In genomic region chr19:8654591-8655339, GRCh38 we compare ENCODE assay signal across 9 cellular contexts. TPM values are rescaled to one million over a fixed set of nuclear protein-coding genes. Genes with fewer than 3 reads are reported as not detected.
DNase-seq lines count a peak whose midpoint lies in the region; ATAC-seq, FAIRE-seq and TF ChIP-seq lines count a peak whose summit lies in the region.
"Had no signal": no experiment of that assay in that cellular context is flagged by ENCODE, and none has a peak within 500 bp of the region (broad histone marks: within the 10 kb centered on the region; RNA-seq: fewer than 3 reads in every experiment).

No MANE protein-coding gene starts in this region.

- H3K9me3 Mint-ChIP-seq in CD8-positive, alpha-beta T cell, result no peaks in the 10 kb centered on the region
- no peaks in the 10 kb centered on the region for H3K9me3 Mint-ChIP-seq in activated naive CD8-positive, alpha-beta T cell (ENCODE audit: low read depth)

- H3K27ac ChIP-seq in CD8-positive, alpha-beta T cell (ENCODE audit: low read depth, low read length), result no peak overlapping the region
- H3K27ac ChIP-seq in HUES6 (ENCODE audit: low read depth, low read length), result no peak overlapping the region
- H3K27ac ChIP-seq in small intestine (ENCODE audit: low read depth in 1 of 2, low read length in 1 of 2), result no peak overlapping the region
- H3K27ac ChIP-seq: SJSA1 had no signal

- H3K9ac ChIP-seq in HUES6 (ENCODE audit: low read length), result no peak overlapping the region

- no peaks in the 10 kb centered on the region for H3K27me3 Mint-ChIP-seq in CD8-positive, alpha-beta T cell (ENCODE audit: low read depth)
- no peaks in the 10 kb centered on the region for H3K27me3 Mint-ChIP-seq in activated naive CD8-positive, alpha-beta T cell

- H3K4me3 Mint-ChIP-seq in CD8-positive, alpha-beta T cell, result peak overlapping the region; percentile 61
- H3K4me3 Mint-ChIP-seq in activated naive CD8-positive, alpha-beta T cell, result peak overlapping the region; percentile 63

- peak; percentile 100 for TF ChIP-seq CTCF in CD8-positive, alpha-beta T cell (IDR thresholded peaks at IDR 0.05)
- peak in 1 of 3 donors; percentile 97 for TF ChIP-seq CTCF in lower leg skin (IDR thresholded peaks at IDR 0.05)

- H3K36me3 Mint-ChIP-seq in CD8-positive, alpha-beta T cell, result no peaks in the 10 kb centered on the region
- H3K36me3 Mint-ChIP-seq in activated naive CD8-positive, alpha-beta T cell, result no peaks in the 10 kb centered on the region

- 5% methylated on average over 15 of the region's 15 CpGs for WGBS in small intestine, 3 donors
- 4 to 6% methylated on average over 15 of the region's 15 CpGs for WGBS in lower leg skin, 2 donors

- intact Hi-C loops in CD8-positive, alpha-beta T cell (cut with DNase I, micrococcal nuclease), result loop anchor here (1.0 to 10.0 kb wide), 5 partner anchors 35 to 425 kb away; no protein-coding TSS in a partner anchor
- intact Hi-C loops in left ventricle myocardium superior (cut with micrococcal nuclease), result no loop called here
- intact Hi-C loops in lower leg skin (cut with DNase I; ENCODE audit: low total_unique reads), result loop anchor here (10.0 kb wide), 1 partner anchor 430 kb away; the partner anchor contains the start of gene OR1M1

- H3K4me3 ChIP-seq in CD8-positive, alpha-beta T cell (ENCODE audit: low read depth, low read length), result peak overlapping the region; percentile 15
- peak overlapping the region; percentile 12; the same call in 1 of the 2 replicates for H3K4me3 ChIP-seq in HUES6 (ENCODE audit: low read depth, low read length)
- H3K4me3 ChIP-seq in small intestine (ENCODE audit: low read depth in 1 of 2, low read length in 2 of 2), result peak overlapping the region in 1 of 2 donors; percentile 13
- H3K4me3 ChIP-seq in lower leg skin (ENCODE audit: low read depth, poor library complexity, severe bottlenecking), result no peak overlapping the region
- H3K4me3 ChIP-seq: SJSA1 had no signal

- no peaks in the 10 kb centered on the region for H3K36me3 ChIP-seq in CD8-positive, alpha-beta T cell (ENCODE audit: insufficient read depth, low read length)
- H3K36me3 ChIP-seq in HUES6 (ENCODE audit: control insufficient read depth, insufficient read depth, low read length) (no peaks in the 10 kb centered on the region), small intestine (ENCODE audit: control insufficient read depth in 2 of 2, insufficient read depth in 2 of 2, low read length in 2 of 2) (no peaks in the 10 kb centered on the region)
- H3K36me3 ChIP-seq: SJSA1 had no signal

- peaks cover 21% of the 10 kb centered on the region for H3K4me1 Mint-ChIP-seq in CD8-positive, alpha-beta T cell (ENCODE audit: low read depth)
- H3K4me1 Mint-ChIP-seq in activated naive CD8-positive, alpha-beta T cell (ENCODE audit: low read depth), result peaks cover 20% of the 10 kb centered on the region

- no peak for TF ChIP-seq POLR2A in lower leg skin (IDR thresholded peaks at IDR 0.05)

- no peaks in the 10 kb centered on the region for H3K27me3 ChIP-seq in CD8-positive, alpha-beta T cell (ENCODE audit: insufficient read depth, low read length)
- H3K27me3 ChIP-seq in HUES6 (ENCODE audit: control insufficient read depth, insufficient read depth, low read length) (peaks cover 12% of the 10 kb centered on the region), small intestine (ENCODE audit: control insufficient read depth in 2 of 2, insufficient read depth in 2 of 2, low read length in 2 of 2) (no peaks in the 10 kb centered on the region)

- no peak for FAIRE-seq in small intestine (lab: Jason Lieb, UNC)

- CTCF ChIA-PET in CD8-positive, alpha-beta T cell (lab: Charles Lee), result interaction anchor here (0.7 to 6.0 kb wide), 33 partner anchors 9 to 442 kb away, joined by 3 to 150 read pairs (median 4); partner anchors contain the start of gene ACTL9

- no peak overlapping the region for H3K27ac Mint-ChIP-seq in CD8-positive, alpha-beta T cell
- no peak overlapping the region for H3K27ac Mint-ChIP-seq in activated naive CD8-positive, alpha-beta T cell

- no peaks in the 10 kb centered on the region for H3K9me3 ChIP-seq in CD8-positive, alpha-beta T cell (ENCODE audit: low read length)
- H3K9me3 ChIP-seq in HUES6 (ENCODE audit: control insufficient read depth, insufficient read depth, low read depth, low read length), result no peaks in the 10 kb centered on the region
- H3K9me3 ChIP-seq in small intestine (ENCODE audit: control insufficient read depth, low read depth), result no peaks in the 10 kb centered on the region
- H3K9me3 ChIP-seq: SJSA1 had no signal

- H3K4me1 ChIP-seq in CD8-positive, alpha-beta T cell (ENCODE audit: insufficient read depth, low read length), result peaks cover 22% of the 10 kb centered on the region
- no peaks in the 10 kb centered on the region for H3K4me1 ChIP-seq in HUES6 (ENCODE audit: control insufficient read depth, insufficient read depth, low read length)
- H3K4me1 ChIP-seq in small intestine (ENCODE audit: control insufficient read depth in 2 of 2, insufficient read depth in 1 of 2, low read depth in 1 of 2, low read length in 1 of 2), result no peaks in the 10 kb centered on the region

- POLR2A ChIA-PET in CD8-positive, alpha-beta T cell (lab: Charles Lee), result interaction anchor here (0.6 to 2.7 kb wide), 4 partner anchors 9 to 74 kb away, joined by 3 to 7 read pairs (median 4); no protein-coding TSS in a partner anchor

- peak; percentile 49 to 86 (median 67) for DNase-seq in CD8-positive, alpha-beta T cell
- DNase-seq in T follicular helper cell (ENCODE audit: low read depth) (peak; percentile 45), left ventricle myocardium superior (peak; percentile 66), small intestine (peak; percentile 42), NCI-H1048 (lab: John Stamatoyannopoulos, UW) (no peak), lower leg skin (ENCODE audit: low spot score in 2 of 2) (no peak)

- peak; percentile 90 for ATAC-seq in CD8-positive, alpha-beta T cell
- peak; percentile 63 for ATAC-seq in left ventricle myocardium superior

RNA-seq across cellular contexts. Expression of gene NFILZ, which starts 24.3 kb away (rescaled TPM):
- not detected for total RNA-seq in CD8-positive, alpha-beta T cell
- not detected for total RNA-seq in left ventricle myocardium superior
- polyA plus RNA-seq in small intestine, result not detected
- not detected for total RNA-seq in lower leg skin
- total RNA-seq: SJSA1 had no signal

RNA-seq across cellular contexts. Expression of gene ACTL9, which starts 43.8 kb away (rescaled TPM):
- not detected for total RNA-seq in CD8-positive, alpha-beta T cell
- total RNA-seq in left ventricle myocardium superior (not detected), lower leg skin (not detected)
- polyA plus RNA-seq in small intestine, result not detected
- total RNA-seq: SJSA1 had no signal

RNA-seq across cellular contexts. Expression of gene ADAMTS10, which starts 44.2 kb away (rescaled TPM):
- 100 to 1,000 TPM in 1 of 2 experiments, 10 to 100 TPM in 1; 81.9 to 101 TPM for total RNA-seq in CD8-positive, alpha-beta T cell
- total RNA-seq in left ventricle myocardium superior (10.0 TPM), lower leg skin (10 to 100 TPM in 2 of 4 donors, 1 to 10 TPM in 2; 6.1 to 21.3 (median 14.1) TPM)
- polyA plus RNA-seq in small intestine, result 1 to 10 TPM in 2 of 3 donors, not detected in 1; 1.9 to 8.5 TPM

Comparison
In these comparisons a context has a peak if more than half of its experiments do, and no peak if none do; other contexts are left out.
1. DNase-seq: peak in CD8-positive, alpha-beta T cell (7 of 7), T follicular helper cell (single experiment), left ventricle myocardium superior (single experiment) and small intestine (single experiment); none in NCI-H1048 (single experiment) and lower leg skin (0 of 2).